Comparison of ENCODE assay signal across 1 cellular context in the genomic region with DNA sequence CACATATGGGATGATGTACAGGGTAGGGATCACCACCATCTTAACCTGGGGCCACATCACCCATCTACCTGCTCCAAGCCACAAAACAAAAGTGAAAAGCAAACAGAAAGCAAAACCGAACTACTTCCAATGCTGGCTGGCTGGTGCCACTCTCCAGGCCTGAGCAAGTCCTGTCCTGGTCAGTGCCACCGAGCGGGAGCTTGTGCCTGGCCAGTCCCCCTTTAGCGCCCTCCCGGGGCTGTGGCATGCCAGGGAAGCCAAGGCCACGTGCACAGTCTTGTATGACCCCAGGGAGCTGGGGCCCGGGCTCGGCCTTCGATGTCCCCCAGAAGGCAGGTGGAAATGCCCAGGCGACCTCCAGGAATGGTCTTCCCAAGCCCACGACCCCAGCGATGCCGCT.
A peak's percentile ranks its signal among the peaks of the same experiment; 100 is the strongest.
TF ChIP-seq lines count a peak whose summit lies in the region.

No MANE protein-coding gene starts in this region.

TF ChIP-seq in K562, 482 proteins besides CTCF, POLR2A, EP300 and RAD21:
- TF ChIP-seq, protein P1, sequence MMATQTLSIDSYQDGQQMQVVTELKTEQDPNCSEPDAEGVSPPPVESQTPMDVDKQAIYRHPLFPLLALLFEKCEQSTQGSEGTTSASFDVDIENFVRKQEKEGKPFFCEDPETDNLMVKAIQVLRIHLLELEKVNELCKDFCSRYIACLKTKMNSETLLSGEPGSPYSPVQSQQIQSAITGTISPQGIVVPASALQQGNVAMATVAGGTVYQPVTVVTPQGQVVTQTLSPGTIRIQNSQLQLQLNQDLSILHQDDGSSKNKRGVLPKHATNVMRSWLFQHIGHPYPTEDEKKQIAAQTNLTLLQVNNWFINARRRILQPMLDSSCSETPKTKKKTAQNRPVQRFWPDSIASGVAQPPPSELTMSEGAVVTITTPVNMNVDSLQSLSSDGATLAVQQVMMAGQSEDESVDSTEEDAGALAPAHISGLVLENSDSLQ (IDR thresholded peaks at IDR 0.05), result no peak
- TF ChIP-seq, protein P2, sequence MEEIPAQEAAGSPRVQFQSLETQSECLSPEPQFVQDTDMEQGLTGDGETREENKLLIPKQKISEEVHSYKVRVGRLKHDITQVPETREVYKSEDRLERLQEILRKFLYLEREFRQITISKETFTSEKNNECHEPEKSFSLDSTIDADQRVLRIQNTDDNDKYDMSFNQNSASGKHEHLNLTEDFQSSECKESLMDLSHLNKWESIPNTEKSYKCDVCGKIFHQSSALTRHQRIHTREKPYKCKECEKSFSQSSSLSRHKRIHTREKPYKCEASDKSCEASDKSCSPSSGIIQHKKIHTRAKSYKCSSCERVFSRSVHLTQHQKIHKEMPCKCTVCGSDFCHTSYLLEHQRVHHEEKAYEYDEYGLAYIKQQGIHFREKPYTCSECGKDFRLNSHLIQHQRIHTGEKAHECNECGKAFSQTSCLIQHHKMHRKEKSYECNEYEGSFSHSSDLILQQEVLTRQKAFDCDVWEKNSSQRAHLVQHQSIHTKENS (CRISPR knock-in tag; IDR thresholded peaks at IDR 0.05), result no peak
- TF ChIP-seq, protein P3, sequence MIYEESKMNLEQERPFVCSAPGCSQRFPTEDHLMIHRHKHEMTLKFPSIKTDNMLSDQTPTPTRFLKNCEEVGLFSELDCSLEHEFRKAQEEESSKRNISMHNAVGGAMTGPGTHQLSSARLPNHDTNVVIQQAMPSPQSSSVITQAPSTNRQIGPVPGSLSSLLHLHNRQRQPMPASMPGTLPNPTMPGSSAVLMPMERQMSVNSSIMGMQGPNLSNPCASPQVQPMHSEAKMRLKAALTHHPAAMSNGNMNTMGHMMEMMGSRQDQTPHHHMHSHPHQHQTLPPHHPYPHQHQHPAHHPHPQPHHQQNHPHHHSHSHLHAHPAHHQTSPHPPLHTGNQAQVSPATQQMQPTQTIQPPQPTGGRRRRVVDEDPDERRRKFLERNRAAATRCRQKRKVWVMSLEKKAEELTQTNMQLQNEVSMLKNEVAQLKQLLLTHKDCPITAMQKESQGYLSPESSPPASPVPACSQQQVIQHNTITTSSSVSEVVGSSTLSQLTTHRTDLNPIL (CRISPR knock-in tag; IDR thresholded peaks at IDR 0.05), result no peak
- TF ChIP-seq POLR2G (IDR thresholded peaks at IDR 0.05; ENCODE audit: low read depth, low read length), result peak; percentile 63
